In the genomic region with DNA sequence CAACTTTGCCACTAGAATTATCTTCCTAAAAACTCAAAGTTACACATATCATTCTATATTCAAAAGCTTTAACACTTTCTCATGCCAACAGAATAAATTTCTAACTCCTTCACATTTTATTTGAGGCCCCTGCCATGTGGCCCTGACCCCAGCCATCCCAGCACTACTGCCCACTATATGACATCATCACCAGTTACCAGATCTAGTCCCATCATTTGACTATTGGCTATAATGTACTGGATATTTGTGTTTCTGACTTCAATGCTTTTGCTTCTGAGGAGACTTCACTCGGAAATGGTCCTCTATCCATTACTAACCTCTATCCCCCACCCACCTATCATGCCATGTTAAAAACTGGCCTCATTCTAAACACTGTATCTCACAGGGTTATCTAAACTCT, we compare ENCODE assay signal across 26 cellular contexts.
"Had no signal": no experiment of that assay in that cellular context is flagged by ENCODE, and none has a peak within 500 bp of the region (broad histone marks: within the 10 kb centered on the region; RNA-seq: fewer than 3 reads in every experiment).

No MANE protein-coding gene starts in this region.

- H3K27me3 Mint-ChIP-seq: activated naive CD8-positive, alpha-beta T cell treated with anti-CD3 and anti-CD28 coated beads, Interleukin-2, amount 10 ng/mL, durations not matched to agents 7 days and 5 days; stimulated activated memory B cell treated with anti-CD40 and anti-IgM and Interleukin-4, amounts not matched to agents 10 μg/mL and 1 μg/mL and 100 μg/mL, for 72 hours had no signal

- H2AFZ ChIP-seq: neural progenitor cell had no signal

- H3K27ac ChIP-seq: coronary artery, epithelial cell of prostate, heart left ventricle, neural progenitor cell, sigmoid colon, stomach, suprapubic skin, tibial nerve, WERI-Rb-1 had no signal

- H3K4me2 ChIP-seq: neural progenitor cell, smooth muscle cell had no signal

- DNase-seq: activated CD4-positive, alpha-beta T cell treated with anti-CD3 and anti-CD28 coated beads for 1 hour; activated CD4-positive, alpha-beta T cell treated with anti-CD3 and anti-CD28 coated beads, Interleukin-2, amount 50 U/mL, for 1 hour; activated CD8-positive, alpha-beta T cell treated with anti-CD3 and anti-CD28 coated beads, Interleukin-2, amount 10 ng/mL, durations not matched to agents 7 days and 5 days; activated gamma-delta T cell treated with Interleukin-2 at 50 U/mL for 16 hours; activated naive CD8-positive, alpha-beta T cell treated with anti-CD3 and anti-CD28 coated beads, Interleukin-2, amount 10 ng/mL, durations not matched to agents 7 days and 5 days; activated T-cell treated with anti-CD3 and anti-CD28 coated beads, Interleukin-2, amount 50 U/mL, for 4 hours; amniotic stem cell; cerebellar nuclear complex; heart left ventricle; islet precursor cell; left cardiac atrium; sigmoid colon; stimulated activated CD4-positive, alpha-beta T cell treated with anti-CD3 and anti-CD28 coated beads, Interleukin-15, amount 100 ng/mL, for 24 hours; stomach; WERI-Rb-1 had no signal

- H3K9me3 ChIP-seq: sigmoid colon, stomach, suprapubic skin had no signal

- H3K36me3 ChIP-seq: heart left ventricle, neural progenitor cell, sigmoid colon, stomach, suprapubic skin, WERI-Rb-1 had no signal

- H3K27ac Mint-ChIP-seq: activated CD8-positive, alpha-beta T cell treated with anti-CD3 and anti-CD28 coated beads, Interleukin-2, amount 10 ng/mL, durations not matched to agents 7 days and 5 days; activated naive CD8-positive, alpha-beta T cell treated with anti-CD3 and anti-CD28 coated beads, Interleukin-2, amount 10 ng/mL, durations not matched to agents 7 days and 5 days; neural progenitor cell; stimulated activated memory B cell treated with anti-CD40 and anti-IgM and Interleukin-4, amounts not matched to agents 10 μg/mL and 1 μg/mL and 100 μg/mL, for 72 hours; T-helper 2 cell treated with Interferon-gamma antibody and Interleukin-4, amounts not matched to agents 5 μg/mL and 100 μg/mL, for 36 hours had no signal

- ATAC-seq: activated CD8-positive, alpha-beta T cell treated with anti-CD3 and anti-CD28 coated beads, Interleukin-2, amount 10 ng/mL, durations not matched to agents 7 days and 5 days; activated T-cell treated with anti-CD3 and anti-CD28 coated beads, Interleukin-2, amount 50 U/mL, for 4 hours; heart left ventricle; left cardiac atrium; stimulated activated memory B cell treated with anti-CD40 and anti-IgM and Interleukin-4, amounts not matched to agents 10 μg/mL and 1 μg/mL and 100 μg/mL, for 72 hours had no signal

- H3K27me3 ChIP-seq: heart left ventricle, neural progenitor cell, sigmoid colon, stomach, suprapubic skin, tibial nerve had no signal

- H3K4me1 Mint-ChIP-seq: neural progenitor cell had no signal

- H3K4me3 Mint-ChIP-seq: activated CD8-positive, alpha-beta T cell treated with anti-CD3 and anti-CD28 coated beads, Interleukin-2, amount 10 ng/mL, durations not matched to agents 7 days and 5 days; activated naive CD8-positive, alpha-beta T cell treated with anti-CD3 and anti-CD28 coated beads, Interleukin-2, amount 10 ng/mL, durations not matched to agents 7 days and 5 days; activated T-cell treated with anti-CD3 and anti-CD28 coated beads, Interleukin-2, amount 50 U/mL, for 4 hours; neural progenitor cell; stimulated activated memory B cell treated with anti-CD40 and anti-IgM and Interleukin-4, amounts not matched to agents 10 μg/mL and 1 μg/mL and 100 μg/mL, for 72 hours; T-helper 2 cell treated with Interferon-gamma antibody and Interleukin-4, amounts not matched to agents 5 μg/mL and 100 μg/mL, for 36 hours had no signal

- H3K9ac ChIP-seq: neural progenitor cell had no signal

- H3K4me3 ChIP-seq: coronary artery, heart left ventricle, neural progenitor cell, sigmoid colon, smooth muscle cell, stomach, suprapubic skin, tibial nerve had no signal

- FAIRE-seq: bronchial epithelial cell, TTC549, urothelium cell line had no signal
